ENCODE assay signal across 15 cellular contexts in genomic region chr12:52204095-52204930, GRCh38. TPM values are rescaled to one million over a fixed set of nuclear protein-coding genes. Genes with fewer than 3 reads are reported as not detected.
DNase-seq lines count a peak whose midpoint lies in the region; ATAC-seq and TF ChIP-seq lines count a peak whose summit lies in the region.
"Had no signal": no experiment of that assay in that cellular context is flagged by ENCODE, and none has a peak within 500 bp of the region (broad histone marks: within the 10 kb centered on the region; RNA-seq: fewer than 3 reads in every experiment).

No MANE protein-coding gene starts in this region.

- H3K27me3 Mint-ChIP-seq in activated CD4-positive, alpha-beta T cell treated with anti-CD3 and anti-CD28 coated beads, Interleukin-2, amount 10 ng/mL, durations not matched to agents 24 days and 14 days = peaks cover 21% of the 10 kb centered on the region

- peaks cover 7% of the 10 kb centered on the region for H3K4me1 Mint-ChIP-seq in activated CD4-positive, alpha-beta T cell treated with anti-CD3 and anti-CD28 coated beads, Interleukin-2, amount 10 ng/mL, durations not matched to agents 24 days and 14 days

- no peaks in the 10 kb centered on the region for H3K9me3 ChIP-seq in upper lobe of right lung
- H3K9me3 ChIP-seq: heart left ventricle, left lung had no signal

- intact Hi-C loops in Right ventricle myocardium superior (cut with DNase I) (no loop called here), left ventricle myocardium superior (cut with micrococcal nuclease) (no loop called here), upper lobe of right lung (cut with DNase I) (no loop called here)
- intact Hi-C loops in activated CD4-positive, alpha-beta T cell treated with anti-CD3 and anti-CD28 coated beads, Interleukin-2, amount 10 ng/mL, durations not matched to agents 24 days and 14 days (cut with micrococcal nuclease) = no loop called here

- DNase-seq in Right ventricle myocardium superior (peak; percentile 34), left ventricle myocardium superior (no peak), islet precursor cell (peak; percentile 71), upper lobe of right lung (peak; percentile 37), NCI-H345 treated with DMSO at 0.1 percent for 48 hours (lab: John Stamatoyannopoulos, UW; ENCODE audit: unreplicated experiment) (no peak)
- no peak for DNase-seq in activated CD4-positive, alpha-beta T cell treated with anti-CD3 and anti-CD28 coated beads, Interleukin-2, amount 10 ng/mL, durations not matched to agents 24 days and 14 days
- DNase-seq: activated CD8-positive, alpha-beta memory T cell treated with anti-CD3 and anti-CD28 coated beads, Interleukin-2, amount 50 U/mL, for 4 hours; NCI-H1048; SHP77 treated with DMSO at 0.1 percent for 48 hours; stimulated activated CD4-positive, alpha-beta T cell treated with anti-CD3 and anti-CD28 coated beads, Interleukin-15, amount 100 ng/mL, for 24 hours; WERI-Rb-1 had no signal

- peaks cover 4% of the 10 kb centered on the region for H3K27me3 ChIP-seq in upper lobe of right lung
- H3K27me3 ChIP-seq: left lung had no signal

- H3K9me3 Mint-ChIP-seq in activated CD4-positive, alpha-beta T cell treated with anti-CD3 and anti-CD28 coated beads, Interleukin-2, amount 10 ng/mL, durations not matched to agents 24 days and 14 days = no peaks in the 10 kb centered on the region

- peak overlapping the region; percentile 33; the same call in 1 of the 2 replicates for H3K27ac ChIP-seq in VCaP
- H3K27ac ChIP-seq in upper lobe of right lung = no peak overlapping the region
- H3K27ac ChIP-seq: heart left ventricle, WERI-Rb-1 had no signal

- H3K36me3 ChIP-seq in upper lobe of right lung = no peaks in the 10 kb centered on the region
- H3K36me3 ChIP-seq: heart left ventricle, left lung, WERI-Rb-1 had no signal

- no peak overlapping the region for H3K27ac Mint-ChIP-seq in activated CD4-positive, alpha-beta T cell treated with anti-CD3 and anti-CD28 coated beads, Interleukin-2, amount 10 ng/mL, durations not matched to agents 24 days and 14 days

- H3K36me3 Mint-ChIP-seq in activated CD4-positive, alpha-beta T cell treated with anti-CD3 and anti-CD28 coated beads, Interleukin-2, amount 10 ng/mL, durations not matched to agents 24 days and 14 days (ENCODE audit: low read depth) = no peaks in the 10 kb centered on the region

- no peak overlapping the region for H3K4me3 ChIP-seq in upper lobe of right lung
- H3K4me3 ChIP-seq: heart left ventricle, left lung had no signal

- H3K4me1 ChIP-seq in upper lobe of right lung = peaks cover 13% of the 10 kb centered on the region

- no peak overlapping the region for H3K4me3 Mint-ChIP-seq in activated CD4-positive, alpha-beta T cell treated with anti-CD3 and anti-CD28 coated beads, Interleukin-2, amount 10 ng/mL, durations not matched to agents 24 days and 14 days

- ATAC-seq in Right ventricle myocardium superior (ENCODE audit: poor library complexity) (no peak), left ventricle myocardium superior (no peak), upper lobe of right lung (no peak), GM21576 (IDR thresholded peaks at IDR 0.05; ENCODE audit: unreplicated experiment) (no peak)
- ATAC-seq: heart left ventricle had no signal

- TF ChIP-seq CTCF in VCaP (conservative IDR thresholded peaks at IDR 0.05) (no peak), upper lobe of right lung (IDR thresholded peaks at IDR 0.05) (no peak)

RNA-seq across cellular contexts. Expression of gene KRT80, which starts 12.5 kb away (rescaled TPM):
- total RNA-seq in Right ventricle myocardium superior = not detected
- not detected for total RNA-seq in left ventricle myocardium superior
- total RNA-seq in upper lobe of right lung = 8.6 TPM
- not detected in 2 replicates for total RNA-seq in activated CD4-positive, alpha-beta T cell treated with anti-CD3 and anti-CD28 coated beads, Interleukin-2, amount 10 ng/mL, durations not matched to agents 24 days and 14 days

RNA-seq across cellular contexts. Expression of gene KRT7, which starts 28.7 kb away (rescaled TPM):
- 0.59 TPM for total RNA-seq in Right ventricle myocardium superior
- 0.69 TPM for total RNA-seq in left ventricle myocardium superior
- 664 TPM for total RNA-seq in upper lobe of right lung
- 12.3 and 15.8 TPM in 2 replicates for total RNA-seq in activated CD4-positive, alpha-beta T cell treated with anti-CD3 and anti-CD28 coated beads, Interleukin-2, amount 10 ng/mL, durations not matched to agents 24 days and 14 days

Comparison
In these comparisons a context has a peak if more than half of its experiments do, and no peak if none do; other contexts are left out.
1. DNase-seq: peak in Right ventricle myocardium superior (single experiment), islet precursor cell (single experiment) and upper lobe of right lung (single experiment); none in left ventricle myocardium superior (single experiment), activated CD4-positive, alpha-beta T cell treated with anti-CD3 and anti-CD28 coated beads, Interleukin-2, amount 10 ng/mL, durations not matched to agents 24 days and 14 days (single experiment) and NCI-H345 treated with DMSO at 0.1 percent for 48 hours (single experiment).
2. RNA of gene KRT7, which starts 28.7 kb away (total RNA-seq): 664 TPM in upper lobe of right lung (single experiment); 12.3 to 15.8 TPM in activated CD4-positive, alpha-beta T cell treated with anti-CD3 and anti-CD28 coated beads, Interleukin-2, amount 10 ng/mL, durations not matched to agents 24 days and 14 days, 0.69 TPM in left ventricle myocardium superior (single experiment) and 0.59 TPM in Right ventricle myocardium superior (single experiment); every median in the first group is over 10 times any median in the second.